Comparison of ENCODE assay signal across 1 cellular context in the genomic region with DNA sequence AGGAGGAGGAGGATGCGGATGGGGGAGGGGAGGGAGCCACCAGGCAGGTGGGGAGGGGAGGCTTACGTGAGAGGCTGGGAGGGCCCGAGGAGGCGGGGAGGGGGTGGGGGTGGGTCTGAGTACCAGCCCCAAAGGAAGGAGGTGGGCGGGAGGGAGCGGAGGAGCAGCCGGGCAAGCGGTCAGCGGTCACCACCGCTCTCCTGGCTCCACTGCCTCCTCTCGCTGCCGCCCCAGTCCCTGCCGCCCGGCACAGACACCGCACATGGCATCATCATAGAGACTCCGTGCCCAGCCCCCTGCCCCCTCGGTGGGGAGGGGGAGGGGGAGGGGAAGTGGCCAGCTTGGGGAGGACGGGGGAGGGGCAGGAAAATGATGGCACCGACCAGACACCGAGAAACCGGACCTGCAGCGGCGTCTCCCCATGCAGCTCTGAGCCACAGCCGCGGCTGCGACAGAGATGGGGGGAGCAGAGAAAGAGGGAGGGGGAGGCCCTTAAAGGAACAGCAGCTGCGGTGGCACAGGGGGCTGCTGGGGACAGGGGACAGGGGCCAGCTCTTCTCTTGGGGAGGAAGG.
TF ChIP-seq lines count a peak whose summit lies in the region.

A gene with protein sequence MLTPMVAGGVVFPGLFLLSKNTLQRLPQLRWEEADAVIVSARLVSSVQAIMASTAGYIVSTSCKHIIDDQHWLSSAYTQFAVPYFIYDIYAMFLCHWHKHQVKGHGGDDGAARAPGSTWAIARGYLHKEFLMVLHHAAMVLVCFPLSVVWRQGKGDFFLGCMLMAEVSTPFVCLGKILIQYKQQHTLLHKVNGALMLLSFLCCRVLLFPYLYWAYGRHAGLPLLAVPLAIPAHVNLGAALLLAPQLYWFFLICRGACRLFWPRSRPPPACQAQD (minus strand): TSS at position 431 of the 573 bp plus-strand sequence. CDS start 744 bp downstream, outside the sequence.

TF ChIP-seq in K562, 482 proteins besides CTCF, POLR2A, EP300 and RAD21 (continued from another document):
- TF ChIP-seq, protein P1, sequence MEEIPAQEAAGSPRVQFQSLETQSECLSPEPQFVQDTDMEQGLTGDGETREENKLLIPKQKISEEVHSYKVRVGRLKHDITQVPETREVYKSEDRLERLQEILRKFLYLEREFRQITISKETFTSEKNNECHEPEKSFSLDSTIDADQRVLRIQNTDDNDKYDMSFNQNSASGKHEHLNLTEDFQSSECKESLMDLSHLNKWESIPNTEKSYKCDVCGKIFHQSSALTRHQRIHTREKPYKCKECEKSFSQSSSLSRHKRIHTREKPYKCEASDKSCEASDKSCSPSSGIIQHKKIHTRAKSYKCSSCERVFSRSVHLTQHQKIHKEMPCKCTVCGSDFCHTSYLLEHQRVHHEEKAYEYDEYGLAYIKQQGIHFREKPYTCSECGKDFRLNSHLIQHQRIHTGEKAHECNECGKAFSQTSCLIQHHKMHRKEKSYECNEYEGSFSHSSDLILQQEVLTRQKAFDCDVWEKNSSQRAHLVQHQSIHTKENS (CRISPR knock-in tag; IDR thresholded peaks at IDR 0.05) = no peak
- TF ChIP-seq, protein P2, sequence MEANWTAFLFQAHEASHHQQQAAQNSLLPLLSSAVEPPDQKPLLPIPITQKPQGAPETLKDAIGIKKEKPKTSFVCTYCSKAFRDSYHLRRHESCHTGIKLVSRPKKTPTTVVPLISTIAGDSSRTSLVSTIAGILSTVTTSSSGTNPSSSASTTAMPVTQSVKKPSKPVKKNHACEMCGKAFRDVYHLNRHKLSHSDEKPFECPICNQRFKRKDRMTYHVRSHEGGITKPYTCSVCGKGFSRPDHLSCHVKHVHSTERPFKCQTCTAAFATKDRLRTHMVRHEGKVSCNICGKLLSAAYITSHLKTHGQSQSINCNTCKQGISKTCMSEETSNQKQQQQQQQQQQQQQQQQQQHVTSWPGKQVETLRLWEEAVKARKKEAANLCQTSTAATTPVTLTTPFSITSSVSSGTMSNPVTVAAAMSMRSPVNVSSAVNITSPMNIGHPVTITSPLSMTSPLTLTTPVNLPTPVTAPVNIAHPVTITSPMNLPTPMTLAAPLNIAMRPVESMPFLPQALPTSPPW (CRISPR knock-in tag; IDR thresholded peaks at IDR 0.05) = peak; percentile 32; the same call in 1 of the 2 replicates
- TF ChIP-seq SRSF3 (IDR thresholded peaks at IDR 0.05; ENCODE audit: insufficient read depth, low read length) (no peak), PYGO2 (tag; IDR thresholded peaks at IDR 0.05) (no peak)
- TF ChIP-seq, protein P3, sequence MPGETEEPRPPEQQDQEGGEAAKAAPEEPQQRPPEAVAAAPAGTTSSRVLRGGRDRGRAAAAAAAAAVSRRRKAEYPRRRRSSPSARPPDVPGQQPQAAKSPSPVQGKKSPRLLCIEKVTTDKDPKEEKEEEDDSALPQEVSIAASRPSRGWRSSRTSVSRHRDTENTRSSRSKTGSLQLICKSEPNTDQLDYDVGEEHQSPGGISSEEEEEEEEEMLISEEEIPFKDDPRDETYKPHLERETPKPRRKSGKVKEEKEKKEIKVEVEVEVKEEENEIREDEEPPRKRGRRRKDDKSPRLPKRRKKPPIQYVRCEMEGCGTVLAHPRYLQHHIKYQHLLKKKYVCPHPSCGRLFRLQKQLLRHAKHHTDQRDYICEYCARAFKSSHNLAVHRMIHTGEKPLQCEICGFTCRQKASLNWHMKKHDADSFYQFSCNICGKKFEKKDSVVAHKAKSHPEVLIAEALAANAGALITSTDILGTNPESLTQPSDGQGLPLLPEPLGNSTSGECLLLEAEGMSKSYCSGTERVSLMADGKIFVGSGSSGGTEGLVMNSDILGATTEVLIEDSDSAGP (CRISPR knock-in tag; IDR thresholded peaks at IDR 0.05) = peak; percentile 65; the same call in 1 of the 2 replicates
TF ChIP-seq in K562: peak in this region for 2.
